24 cellular contexts compared by ENCODE assay signal in genomic region chr9:129254566-129255287, GRCh38.
DNase-seq lines count a peak whose midpoint lies in the region; ATAC-seq, FAIRE-seq and TF ChIP-seq lines count a peak whose summit lies in the region.
"Had no signal": no experiment of that assay in that cellular context is flagged by ENCODE, and none has a peak within 500 bp of the region (broad histone marks: within the 10 kb centered on the region; RNA-seq: fewer than 3 reads in every experiment).

No MANE protein-coding gene starts in this region.

- H2AFZ ChIP-seq in K562 (ENCODE audit: low read depth, low read length) = no peak overlapping the region

- in situ Hi-C loops in K562 (cut with MboI) = no loop called here

- TF ChIP-seq EP300 in K562 (IDR thresholded peaks at IDR 0.05; ENCODE audit: low read length) = no peak

- no peaks in the 10 kb centered on the region for H3K9me1 ChIP-seq in K562 (ENCODE audit: control insufficient read depth, insufficient read depth, low read length)

- no peak overlapping the region for H3K4me3 Mint-ChIP-seq in activated T-cell treated with anti-CD3 and anti-CD28 coated beads, Interleukin-2, amount 50 U/mL, for 4 hours
- H3K4me3 Mint-ChIP-seq: CD4-positive, CD25-positive, alpha-beta regulatory T cell; dendritic cell treated with granulocyte-macrophage colony-stimulating factor and Interleukin-4, amounts not matched to agents 40 ng/mL and 50 ng/mL, for 4 days; GM23338 had no signal

- FAIRE-seq in K562 (lab: Jason Lieb, UNC) = no peak

- intact Hi-C loops in K562 (cut with micrococcal nuclease) (loop anchor here (5.0 kb wide), 1 partner anchor 77 kb away; the partner anchor contains the start of gene IER5L), spleen (cut with DNase I; ENCODE audit: low total_unique reads) (no loop called here)

- POLR2A ChIA-PET in K562 (lab: Yijun Ruan, JAX) = interaction anchor here (0.6 to 1.1 kb wide), 2 partner anchors 12 to 68 kb away, joined by 3 to 4 read pairs; no protein-coding TSS in a partner anchor

- BruUV-seq in K562 (replicated peaks; lab: Mats Ljungman, UMichigan) = no TSS peak

- H3K36me3 ChIP-seq in BLaER1 treated with 17β-estradiol and CSF1 and Interleukin-3, amounts not matched to agents 10 nM and 100 nM = no peaks in the 10 kb centered on the region
- H3K36me3 ChIP-seq in K562 (ENCODE audit: control insufficient read depth, insufficient read depth, low read length) = no peaks in the 10 kb centered on the region
- H3K36me3 ChIP-seq in spleen = no peaks in the 10 kb centered on the region
- H3K36me3 ChIP-seq: left lung had no signal

- H3K9me3 ChIP-seq in BLaER1 treated with 17β-estradiol and CSF1 and Interleukin-3, amounts not matched to agents 10 nM and 100 nM (replicated peaks in 1 of 11) = peaks cover 0 to 6% (median 4%) of the 10 kb centered on the region in 11 experiments; a peak in 10 of 22 replicates
- H3K9me3 ChIP-seq in K562 (replicated peaks; ENCODE audit: control insufficient read depth, insufficient read depth, low read depth, low read length) (no peaks in the 10 kb centered on the region), spleen (no peaks in the 10 kb centered on the region)
- H3K9me3 ChIP-seq: body of pancreas, left lung had no signal

- H4K20me1 ChIP-seq in BLaER1 treated with 17β-estradiol and CSF1 and Interleukin-3, amounts not matched to agents 10 nM and 100 nM = no peaks in the 10 kb centered on the region
- peaks cover 6% of the 10 kb centered on the region; the same call in 1 of the 2 replicates for H4K20me1 ChIP-seq in K562 (replicated peaks; ENCODE audit: control insufficient read depth, insufficient read depth, low read length)

- no peak for ATAC-seq in K562
- no peak for ATAC-seq in activated T-cell treated with anti-CD3 and anti-CD28 coated beads, Interleukin-2, amount 50 U/mL, for 4 hours
- ATAC-seq: PC-3 had no signal

- H3K9ac ChIP-seq in BLaER1 treated with 17β-estradiol and CSF1 and Interleukin-3, amounts not matched to agents 10 nM and 100 nM = peak overlapping the region in 1 of 11 experiments; percentile 10; a peak in 1 of 22 replicates
- no peak overlapping the region for H3K9ac ChIP-seq in K562 (ENCODE audit: insufficient read depth in 1 of 2, low read depth in 2 of 2, low read length in 2 of 2)

- H3K4me1 Mint-ChIP-seq in activated T-cell treated with anti-CD3 and anti-CD28 coated beads, Interleukin-2, amount 50 U/mL, for 4 hours (ENCODE audit: low read depth) = peaks cover 14% of the 10 kb centered on the region

- no peaks in the 10 kb centered on the region for H3K79me2 ChIP-seq in K562 (ENCODE audit: control insufficient read depth, insufficient read depth, low read length)

- DNase-seq in K562 (ENCODE audit: extremely low read depth in 1 of 4, low spot score in 3 of 4) (no peak), spleen (peak; percentile 38), T-helper 9 cell (no peak)
- no peak for DNase-seq in activated T-cell treated with anti-CD3 and anti-CD28 coated beads, Interleukin-2, amount 50 U/mL, for 4 hours
- DNase-seq in activated CD8-positive, alpha-beta memory T cell treated with anti-CD3 and anti-CD28 coated beads, Interleukin-2, amount 50 U/mL, for 48 hours = no peak
- DNase-seq: activated CD8-positive, alpha-beta memory T cell treated with anti-CD3 and anti-CD28 coated beads for 24 hours; CD4-positive, CD25-positive, alpha-beta regulatory T cell; NCI-H1105 treated with DMSO at 0.1 percent for 48 hours; NCI-H2081; NCI-H345; NCI-H82; PC-3; SIG-M5; stimulated activated CD4-positive, alpha-beta T cell treated with anti-CD3 and anti-CD28 coated beads, Interleukin-4, amount 100 ng/mL, for 1 hour; stimulated activated naive CD4-positive, alpha-beta T cell; trophoblast cell had no signal

- TF ChIP-seq POLR2A in K562 (conservative IDR thresholded peaks at IDR 0.05) (no peak), spleen (IDR thresholded peaks at IDR 0.05) (no peak)

- CTCF ChIA-PET in K562 (lab: Yijun Ruan, JAX; ENCODE audit: low intra/inter-chr PET ratio) = no interaction called here

- peaks cover 0 to 33% (median 8%) of the 10 kb centered on the region in 11 experiments; a peak in 11 of 22 replicates for H3K27me3 ChIP-seq in BLaER1 treated with 17β-estradiol and CSF1 and Interleukin-3, amounts not matched to agents 10 nM and 100 nM
- peaks cover 0 to 16% of the 10 kb centered on the region in 2 experiments; a peak in 2 of 5 replicates for H3K27me3 ChIP-seq in K562 (ENCODE audit: control insufficient read depth in 2 of 2, insufficient read depth in 2 of 2, low read length in 2 of 2)
- H3K27me3 ChIP-seq in layer of hippocampus (ENCODE audit: control insufficient read depth, insufficient read depth, low read length) = no peaks in the 10 kb centered on the region
- H3K27me3 ChIP-seq in spleen (replicated peaks in 1 of 7) = peaks cover 0 to 63% (median 21%) of the 10 kb centered on the region in 7 donors

- no peaks in the 10 kb centered on the region for H3K9me3 Mint-ChIP-seq in activated T-cell treated with anti-CD3 and anti-CD28 coated beads, Interleukin-2, amount 50 U/mL, for 4 hours
- H3K9me3 Mint-ChIP-seq: dendritic cell treated with granulocyte-macrophage colony-stimulating factor and Interleukin-4, amounts not matched to agents 40 ng/mL and 50 ng/mL, for 4 days; GM23338 had no signal

- H3K27ac ChIP-seq in BLaER1 treated with 17β-estradiol and CSF1 and Interleukin-3, amounts not matched to agents 10 nM and 100 nM = no peak overlapping the region
- H3K27ac ChIP-seq in K562 (ENCODE audit: extremely low read depth, low read depth, low read length) = no peak overlapping the region
- H3K27ac ChIP-seq in layer of hippocampus (ENCODE audit: low read depth, low read length) = peak overlapping the region; percentile 88
- peak overlapping the region in 3 of 8 donors; percentile 31 to 39 (median 39) for H3K27ac ChIP-seq in spleen
- H3K27ac ChIP-seq: body of pancreas, HL-60, left lung had no signal

- no peaks in the 10 kb centered on the region for H3K36me3 Mint-ChIP-seq in activated T-cell treated with anti-CD3 and anti-CD28 coated beads, Interleukin-2, amount 50 U/mL, for 4 hours (ENCODE audit: insufficient read depth)

- 20% methylated on average over 8 of the region's 9 CpGs for WGBS in K562 (ENCODE audit: insufficient coverage, low coverage, missing lambda C conversion rate)
- WGBS in spleen, 5 donors = 71 to 88% (median 79%) methylated on average over 9 of the region's 9 CpGs

- H3K4me1 ChIP-seq in BLaER1 treated with 17β-estradiol and CSF1 and Interleukin-3, amounts not matched to agents 10 nM and 100 nM = peaks cover 34 to 59% (median 47%) of the 10 kb centered on the region in 10 experiments
- H3K4me1 ChIP-seq in K562 (replicated peaks in 1 of 2; ENCODE audit: control insufficient read depth in 2 of 2, insufficient read depth in 2 of 2, low read length in 2 of 2) (peaks cover 13 to 32% of the 10 kb centered on the region in 2 experiments), spleen (peaks cover 10 to 33% (median 15%) of the 10 kb centered on the region in 6 donors)

- H3K4me2 ChIP-seq in BLaER1 treated with 17β-estradiol and CSF1 and Interleukin-3, amounts not matched to agents 10 nM and 100 nM = peak overlapping the region; percentile 53 to 92 (median 80)
- no peak overlapping the region for H3K4me2 ChIP-seq in K562 (ENCODE audit: insufficient read depth, low read length)
- H3K4me2 ChIP-seq: GM23338, smooth muscle cell had no signal

- H3K4me3 ChIP-seq in BLaER1 treated with 17β-estradiol and CSF1 and Interleukin-3, amounts not matched to agents 10 nM and 100 nM = no peak overlapping the region
- H3K4me3 ChIP-seq in K562 = no peak overlapping the region
- no peak overlapping the region for H3K4me3 ChIP-seq in spleen
- H3K4me3 ChIP-seq: body of pancreas, GM23338, left lung, smooth muscle cell had no signal

- no peak for TF ChIP-seq RAD21 in K562 (CRISPR knock-in tag; conservative IDR thresholded peaks at IDR 0.05 in 1 of 2, IDR thresholded peaks at IDR 0.05 in 1 of 2)

- H3K27me3 Mint-ChIP-seq in activated T-cell treated with anti-CD3 and anti-CD28 coated beads, Interleukin-2, amount 50 U/mL, for 4 hours (ENCODE audit: low read depth) = peaks cover 13% of the 10 kb centered on the region

- TF ChIP-seq CTCF in K562 (IDR thresholded peaks at IDR 0.05 in 2 of 3, conservative IDR thresholded peaks at IDR 0.05 in 1 of 3; ENCODE audit: insufficient read depth in 2 of 3, low read depth in 1 of 3, low read length in 3 of 3) = no peak
- TF ChIP-seq CTCF in spleen (IDR thresholded peaks at IDR 0.05 in 8 of 11, conservative IDR thresholded peaks at IDR 0.05 in 3 of 11) = no peak

TF ChIP-seq in K562, 482 proteins besides CTCF, POLR2A, EP300 and RAD21 (continues in another document):
- TF ChIP-seq XRCC4 (IDR thresholded peaks at IDR 0.05; ENCODE audit: extremely low read depth, insufficient read depth, insufficient read length) (no peak), NFATC3 (IDR thresholded peaks at IDR 0.05) (no peak), ZBTB5 (IDR thresholded peaks at IDR 0.05) (no peak), ZNF121 (CRISPR knock-in tag; conservative IDR thresholded peaks at IDR 0.05) (peak; percentile 61), RBM25 (IDR thresholded peaks at IDR 0.05; ENCODE audit: low read depth, low read length, severe bottlenecking) (peak; percentile 60), ZFP36 (IDR thresholded peaks at IDR 0.05; ENCODE audit: low read depth, low read length, partially characterized antibody) (peak; percentile 31)
